9 cellular contexts compared by ENCODE assay signal in genomic region chr1:150621497-150622113, GRCh38. TPM values are rescaled to one million over a fixed set of nuclear protein-coding genes. Genes with fewer than 3 reads are reported as not detected.
A peak's percentile ranks its signal among the peaks of the same experiment; 100 is the strongest.
DNase-seq lines count a peak whose midpoint lies in the region; ATAC-seq and TF ChIP-seq lines count a peak whose summit lies in the region.
"Had no signal": no experiment of that assay in that cellular context is flagged by ENCODE, and none has a peak within 500 bp of the region (broad histone marks: within the 10 kb centered on the region; RNA-seq: fewer than 3 reads in every experiment).

No MANE protein-coding gene starts in this region.

- intact Hi-C loops in uterus (cut with DNase I; ENCODE audit: low total_unique reads): loop anchor here (5.0 kb wide), 1 partner anchor 59 kb away; no protein-coding TSS in a partner anchor

- ATAC-seq in HG03439 (IDR thresholded peaks at IDR 0.05; ENCODE audit: unreplicated experiment): no peak

- H3K79me1 ChIP-seq in neuronal stem cell (ENCODE audit: low read depth, low read length): no peaks in the 10 kb centered on the region

- TF ChIP-seq CTCF in epithelial cell of proximal tubule (conservative IDR thresholded peaks at IDR 0.05; ENCODE audit: low read depth, low read length) (peak; percentile 76), uterus (IDR thresholded peaks at IDR 0.05) (peak; percentile 63 to 81 (median 68))

- no peak overlapping the region for H3K4me2 ChIP-seq in neuronal stem cell (ENCODE audit: insufficient read depth, low read length, poor library complexity, severe bottlenecking)
- H3K4me2 ChIP-seq: BLaER1 had no signal

- no peak for TF ChIP-seq POLR2A in uterus (IDR thresholded peaks at IDR 0.05)

- no CpG with 5 or more reads among the region's 5 CpGs for WGBS in neuronal stem cell (ENCODE audit: extremely low coverage in 2 of 2, insufficient read length in 2 of 2, insufficient replicate concordance in 1 of 2), 2 donors

- no peak overlapping the region for H3K14ac ChIP-seq in neuronal stem cell (ENCODE audit: low read length)

- H3K4me3 ChIP-seq in epithelial cell of proximal tubule (ENCODE audit: low read depth, low read length): no peak overlapping the region
- H3K4me3 ChIP-seq in neuronal stem cell (ENCODE audit: low read length in 2 of 2): no peak overlapping the region
- H3K4me3 ChIP-seq in uterus: no peak overlapping the region
- H3K4me3 ChIP-seq: BLaER1 had no signal

- H3K23ac ChIP-seq in neuronal stem cell (ENCODE audit: low read depth, low read length, poor library complexity): no peak overlapping the region

- H3K9me3 ChIP-seq in neuronal stem cell (replicated peaks in 1 of 2; ENCODE audit: control insufficient read depth in 2 of 2, insufficient read depth in 1 of 2, low read depth in 1 of 2, low read length in 2 of 2) (no peaks in the 10 kb centered on the region), uterus (no peaks in the 10 kb centered on the region)
- H3K9me3 ChIP-seq: BLaER1 had no signal

- H2BK5ac ChIP-seq in neuronal stem cell (ENCODE audit: low read length): no peak overlapping the region

- no peak overlapping the region for H3K4ac ChIP-seq in neuronal stem cell (ENCODE audit: low read length)

- no peak overlapping the region for H4K8ac ChIP-seq in neuronal stem cell (ENCODE audit: low read depth, low read length)

- no peak overlapping the region for H2BK15ac ChIP-seq in neuronal stem cell (ENCODE audit: low read length)

- H3K4me1 ChIP-seq in neuronal stem cell (ENCODE audit: control insufficient read depth in 2 of 2, insufficient read depth in 1 of 2, low read depth in 1 of 2, low read length in 2 of 2) (no peaks in the 10 kb centered on the region), uterus (peaks cover 0 to 9% of the 10 kb centered on the region in 2 donors)
- H3K4me1 ChIP-seq: BLaER1 had no signal

- H2AK5ac ChIP-seq in neuronal stem cell (ENCODE audit: low read depth, low read length): no peak overlapping the region

- no peak overlapping the region for H2AFZ ChIP-seq in neuronal stem cell (ENCODE audit: low read length)

- no peak overlapping the region for H2BK120ac ChIP-seq in neuronal stem cell (ENCODE audit: low read depth, low read length)

- H3K27me3 ChIP-seq in neuronal stem cell (ENCODE audit: control insufficient read depth in 3 of 3, insufficient read depth in 3 of 3, low read depth in 1 of 3, low read length in 3 of 3) (no peaks in the 10 kb centered on the region), uterus (no peaks in the 10 kb centered on the region)
- H3K27me3 ChIP-seq: BLaER1 had no signal

- H4K91ac ChIP-seq in neuronal stem cell (ENCODE audit: low read depth, low read length, poor library complexity): no peak overlapping the region

- H3K18ac ChIP-seq in neuronal stem cell (ENCODE audit: low read length): no peak overlapping the region

- H2BK12ac ChIP-seq in neuronal stem cell (ENCODE audit: low read length): no peak overlapping the region

- no peak overlapping the region for H3K9ac ChIP-seq in neuronal stem cell (ENCODE audit: low read depth, low read length, poor library complexity)
- H3K9ac ChIP-seq: BLaER1 had no signal

- DNase-seq in DMS153 treated with DMSO at 0.1 percent for 48 hours (lab: John Stamatoyannopoulos, UW; ENCODE audit: unreplicated experiment) (peak; percentile 47), DMS153 (lab: John Stamatoyannopoulos, UW) (no peak), NCI-H1694 treated with DMSO at 0.1 percent for 48 hours (lab: John Stamatoyannopoulos, UW) (peak; percentile 63), epithelial cell of proximal tubule (ENCODE audit: low read depth) (no peak), neuronal stem cell (ENCODE audit: low spot score) (no peak), uterus (peak; percentile 52 to 68)
- peak; percentile 67 for DNase-seq in activated CD8-positive, alpha-beta memory T cell treated with anti-CD3 and anti-CD28 coated beads, Interleukin-2, amount 50 U/mL, for 4 hours

- H3K27ac ChIP-seq in neuronal stem cell (replicated peaks; ENCODE audit: low read length) (peak overlapping the region; percentile 13), uterus (peak overlapping the region; percentile 45 to 80)
- H3K27ac ChIP-seq: BLaER1 had no signal

- peaks cover 44 to 96% of the 10 kb centered on the region in 2 donors for H3K36me3 ChIP-seq in neuronal stem cell (replicated peaks in 1 of 2; ENCODE audit: control insufficient read depth in 2 of 2, insufficient read depth in 2 of 2, low read length in 2 of 2)
- no peaks in the 10 kb centered on the region for H3K36me3 ChIP-seq in uterus

RNA-seq across cellular contexts. Expression of gene ENSA, which starts 7.8 kb away (rescaled TPM):
- total RNA-seq in epithelial cell of proximal tubule (159 and 225 TPM in 2 replicates), uterus (100 to 1,000 TPM; 122 to 224 (median 130) TPM)
- 91.3 TPM for polyA plus RNA-seq in neuronal stem cell (2013, experiment 1 of 2)
- 90.6 TPM for polyA plus RNA-seq in neuronal stem cell (2013, experiment 2 of 2)

RNA-seq across cellular contexts. Expression of gene MCL1, which starts 42.2 kb away (rescaled TPM):
- total RNA-seq in epithelial cell of proximal tubule (144 and 162 TPM in 2 replicates), uterus (100 to 1,000 TPM; 125 to 266 (median 207) TPM)
- polyA plus RNA-seq in neuronal stem cell (2013, experiment 1 of 2): 117 TPM
- 117 TPM for polyA plus RNA-seq in neuronal stem cell (2013, experiment 2 of 2)

Comparison
In these comparisons a context has a peak if more than half of its experiments do, and no peak if none do; other contexts are left out.
1. DNase-seq: peak in DMS153 treated with DMSO at 0.1 percent for 48 hours (single experiment), NCI-H1694 treated with DMSO at 0.1 percent for 48 hours (single experiment), activated CD8-positive, alpha-beta memory T cell treated with anti-CD3 and anti-CD28 coated beads, Interleukin-2, amount 50 U/mL, for 4 hours (single experiment) and uterus (2 of 2); none in DMS153 (single experiment), epithelial cell of proximal tubule (single experiment) and neuronal stem cell (single experiment).